Comparison of ENCODE assay signal across 16 cellular contexts in genomic region chr5:162956570-162956969, GRCh38.
"Had no signal": no experiment of that assay in that cellular context is flagged by ENCODE, and none has a peak within 500 bp of the region (broad histone marks: within the 10 kb centered on the region; RNA-seq: fewer than 3 reads in every experiment).

No MANE protein-coding gene starts in this region.

- H3K36me3 Mint-ChIP-seq: activated naive CD4-positive, alpha-beta T cell treated with anti-CD3 and anti-CD28 coated beads, Interleukin-2, amount 50 U/mL, for 72 hours; naive B cell had no signal

- H3K27me3 Mint-ChIP-seq: activated B cell treated with CpG ODN at 0.5 μM for 24 hours; central memory CD8-positive, alpha-beta T cell; naive B cell had no signal

- DNase-seq: activated B cell treated with CpG ODN at 0.5 μM for 24 hours; activated effector memory CD4-positive, alpha-beta T cell treated with Interleukin-2 at 50 U/mL for 16 hours; activated T-cell treated with anti-CD3 and anti-CD28 coated beads, Interleukin-2, amount 50 U/mL, for 1 hour; amniotic stem cell; body of pancreas; cortex of kidney; effector CD8-positive, alpha-beta T cell; hippocampal formation; lower lobe of right lung; naive B cell; posterior cingulate gyrus; thyroid gland had no signal

- H3K27ac ChIP-seq: body of pancreas, epithelial cell of prostate, lower lobe of right lung, skin epidermis, thyroid gland had no signal

- H3K4me1 ChIP-seq: body of pancreas, lower lobe of right lung, thyroid gland had no signal

- H3K27ac Mint-ChIP-seq: activated B cell treated with CpG ODN at 0.5 μM for 24 hours; activated naive CD4-positive, alpha-beta T cell treated with anti-CD3 and anti-CD28 coated beads, Interleukin-2, amount 50 U/mL, for 72 hours; naive B cell had no signal

- H3K27me3 ChIP-seq: body of pancreas, thyroid gland had no signal

- H3K9me3 ChIP-seq: body of pancreas, lower lobe of right lung, thyroid gland had no signal

- H3K4me3 Mint-ChIP-seq: activated B cell treated with CpG ODN at 0.5 μM for 24 hours; central memory CD8-positive, alpha-beta T cell; naive B cell had no signal

- ATAC-seq: activated naive CD4-positive, alpha-beta T cell treated with anti-CD3 and anti-CD28 coated beads, Interleukin-2, amount 50 U/mL, for 72 hours; body of pancreas; lower lobe of right lung had no signal

- H3K4me1 Mint-ChIP-seq: activated B cell treated with CpG ODN at 0.5 μM for 24 hours; central memory CD8-positive, alpha-beta T cell; naive B cell had no signal

- H3K4me3 ChIP-seq: body of pancreas, lower lobe of right lung, skin epidermis, thyroid gland had no signal

- H3K36me3 ChIP-seq: lower lobe of right lung, thyroid gland had no signal
